ENCODE assay signal across 25 cellular contexts in genomic region chr16:30858829-30859423, GRCh38.
"Had no signal": no experiment of that assay in that cellular context is flagged by ENCODE, and none has a peak within 500 bp of the region (broad histone marks: within the 10 kb centered on the region; RNA-seq: fewer than 3 reads in every experiment).

No MANE protein-coding gene starts in this region.

- H3K4me1 ChIP-seq: transverse colon, vagina had no signal

- H3K27ac Mint-ChIP-seq: activated CD8-positive, alpha-beta T cell treated with anti-CD3 and anti-CD28 coated beads, Interleukin-2, amount 10 ng/mL, durations not matched to agents 7 days and 5 days; activated T-helper 1 cell treated with anti-CD3 and anti-CD28 coated beads, Interleukin-12 subunit alpha, Interleukin-12 subunit beta, Interleukin-2, Interleukin-4 antibody, amounts not matched to agents 30 ng/mL and 10 ng/mL and 1 ng/mL, durations not matched to agents 14 hours and 24 hours and 36 hours; effector memory CD8-positive, alpha-beta T cell; natural killer cell treated with Interleukin-12 subunit alpha and Interleukin-12 subunit beta and Interleukin-15 and Interleukin-18, amount 100 ng/mL, for 72 hours; stimulated activated naive B cell treated with anti-CD40 and anti-IgM and Interleukin-4, amounts not matched to agents 10 μg/mL and 1 μg/mL and 100 μg/mL, for 72 hours; T-helper 2 cell treated with Interferon-gamma antibody and Interleukin-4, amounts not matched to agents 5 μg/mL and 100 μg/mL, for 36 hours had no signal

- H3K4me3 ChIP-seq: dorsolateral prefrontal cortex, gastrocnemius medialis, psoas muscle, right atrium auricular region, transverse colon, vagina had no signal

- H3K4me3 Mint-ChIP-seq: activated CD8-positive, alpha-beta T cell treated with anti-CD3 and anti-CD28 coated beads, Interleukin-2, amount 10 ng/mL, durations not matched to agents 7 days and 5 days; activated naive CD4-positive, alpha-beta T cell treated with anti-CD3 and anti-CD28 coated beads, Interleukin-2, amount 50 U/mL, for 24 hours; activated T-helper 1 cell treated with anti-CD3 and anti-CD28 coated beads, Interleukin-12 subunit alpha, Interleukin-12 subunit beta, Interleukin-2, Interleukin-4 antibody, amounts not matched to agents 30 ng/mL and 10 ng/mL and 1 ng/mL, durations not matched to agents 14 hours and 24 hours and 36 hours; effector memory CD8-positive, alpha-beta T cell; natural killer cell treated with Interleukin-12 subunit alpha and Interleukin-12 subunit beta and Interleukin-15 and Interleukin-18, amount 100 ng/mL, for 72 hours; stimulated activated naive B cell treated with anti-CD40 and anti-IgM and Interleukin-4, amounts not matched to agents 10 μg/mL and 1 μg/mL and 100 μg/mL, for 72 hours; T-helper 2 cell treated with Interferon-gamma antibody and Interleukin-4, amounts not matched to agents 5 μg/mL and 100 μg/mL, for 36 hours had no signal

- DNase-seq: activated CD4-positive, alpha-beta T cell treated with anti-CD3 and anti-CD28 coated beads for 1 hour; activated CD4-positive, alpha-beta T cell treated with anti-CD3 and anti-CD28 coated beads, Interleukin-2, amount 50 U/mL, for 1 hour; activated CD8-positive, alpha-beta T cell treated with anti-CD3 and anti-CD28 coated beads, Interleukin-2, amount 10 ng/mL, durations not matched to agents 7 days and 5 days; activated gamma-delta T cell treated with Interleukin-2 at 50 U/mL for 16 hours; aorta; brain microvascular endothelial cell; central memory CD4-positive, alpha-beta T cell; dorsolateral prefrontal cortex; effector memory CD8-positive, alpha-beta T cell; gastrocnemius medialis; hypothalamus; left ventricle myocardium superior; mammary epithelial cell; psoas muscle; stimulated activated CD4-positive, alpha-beta T cell treated with anti-CD3 and anti-CD28 coated beads, Interleukin-2, amount 100 ng/mL, for 24 hours; stimulated activated naive B cell treated with anti-CD40 and anti-IgM and Interleukin-4, amounts not matched to agents 10 μg/mL and 1 μg/mL and 100 μg/mL, for 72 hours; transverse colon had no signal

- H3K9me3 ChIP-seq: gastrocnemius medialis, psoas muscle, right atrium auricular region, transverse colon, vagina had no signal

- H3K36me3 ChIP-seq: brain microvascular endothelial cell, gastrocnemius medialis, right atrium auricular region, transverse colon, vagina had no signal

- ATAC-seq: activated CD8-positive, alpha-beta T cell treated with anti-CD3 and anti-CD28 coated beads, Interleukin-2, amount 10 ng/mL, durations not matched to agents 7 days and 5 days; effector memory CD8-positive, alpha-beta T cell; esophagus mucosa; gastrocnemius medialis; left ventricle myocardium superior; natural killer cell treated with Interleukin-12 subunit alpha and Interleukin-12 subunit beta and Interleukin-15 and Interleukin-18, amount 100 ng/mL, for 72 hours; psoas muscle; stimulated activated naive B cell treated with anti-CD40 and anti-IgM and Interleukin-4, amounts not matched to agents 10 μg/mL and 1 μg/mL and 100 μg/mL, for 72 hours had no signal

- H3K27me3 ChIP-seq: brain microvascular endothelial cell, dorsolateral prefrontal cortex, gastrocnemius medialis, right atrium auricular region, transverse colon, vagina had no signal

- H3K27ac ChIP-seq: brain microvascular endothelial cell, dorsolateral prefrontal cortex, gastrocnemius medialis, psoas muscle, right atrium auricular region, transverse colon, vagina, VCaP had no signal

- H3K36me3 Mint-ChIP-seq: activated naive CD4-positive, alpha-beta T cell treated with anti-CD3 and anti-CD28 coated beads, Interleukin-2, amount 50 U/mL, for 24 hours had no signal

- H3K27me3 Mint-ChIP-seq: activated naive CD4-positive, alpha-beta T cell treated with anti-CD3 and anti-CD28 coated beads, Interleukin-2, amount 50 U/mL, for 24 hours; effector memory CD8-positive, alpha-beta T cell; natural killer cell treated with Interleukin-12 subunit alpha and Interleukin-12 subunit beta and Interleukin-15 and Interleukin-18, amount 100 ng/mL, for 72 hours; stimulated activated naive B cell treated with anti-CD40 and anti-IgM and Interleukin-4, amounts not matched to agents 10 μg/mL and 1 μg/mL and 100 μg/mL, for 72 hours had no signal

- H3K4me1 Mint-ChIP-seq: activated naive CD4-positive, alpha-beta T cell treated with anti-CD3 and anti-CD28 coated beads, Interleukin-2, amount 50 U/mL, for 24 hours; stimulated activated naive B cell treated with anti-CD40 and anti-IgM and Interleukin-4, amounts not matched to agents 10 μg/mL and 1 μg/mL and 100 μg/mL, for 72 hours had no signal

- H3K9me3 Mint-ChIP-seq: activated naive CD4-positive, alpha-beta T cell treated with anti-CD3 and anti-CD28 coated beads, Interleukin-2, amount 50 U/mL, for 24 hours; activated T-helper 1 cell treated with anti-CD3 and anti-CD28 coated beads, Interleukin-12 subunit alpha, Interleukin-12 subunit beta, Interleukin-2, Interleukin-4 antibody, amounts not matched to agents 30 ng/mL and 10 ng/mL and 1 ng/mL, durations not matched to agents 14 hours and 24 hours and 36 hours; effector memory CD8-positive, alpha-beta T cell; natural killer cell treated with Interleukin-12 subunit alpha and Interleukin-12 subunit beta and Interleukin-15 and Interleukin-18, amount 100 ng/mL, for 72 hours; stimulated activated naive B cell treated with anti-CD40 and anti-IgM and Interleukin-4, amounts not matched to agents 10 μg/mL and 1 μg/mL and 100 μg/mL, for 72 hours; T-helper 2 cell treated with Interferon-gamma antibody and Interleukin-4, amounts not matched to agents 5 μg/mL and 100 μg/mL, for 36 hours had no signal
